In the genomic region with DNA sequence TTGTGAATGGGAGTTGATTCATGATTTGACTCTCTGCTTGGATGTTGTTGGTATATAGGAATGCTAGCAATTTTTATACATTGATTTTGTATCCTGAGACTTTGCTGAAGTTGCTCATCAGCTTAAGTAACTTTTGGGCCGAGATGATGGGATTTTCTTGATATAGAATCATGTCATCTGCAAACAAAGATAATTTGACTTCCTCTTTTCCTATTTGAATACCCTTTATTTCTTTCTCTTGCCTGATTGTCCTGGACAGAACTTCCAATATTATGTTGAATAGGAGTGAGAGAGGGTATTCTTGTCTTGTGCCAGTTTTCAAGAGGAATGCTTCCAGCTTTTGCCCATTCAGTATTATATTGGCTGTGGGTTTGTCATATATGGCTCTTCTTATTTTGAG, we compare ENCODE assay signal across 2 cellular contexts. TPM values are rescaled to one million over a fixed set of nuclear protein-coding genes. Genes with fewer than 3 reads are reported as not detected.
"Had no signal": no experiment of that assay in that cellular context is flagged by ENCODE, and none has a peak within 500 bp of the region (broad histone marks: within the 10 kb centered on the region; RNA-seq: fewer than 3 reads in every experiment).

No MANE protein-coding gene starts in this region.

RNA-seq across cellular contexts. Expression of gene C6orf52, which starts 28.8 kb away (rescaled TPM):
- total RNA-seq: HT-29, IMR-90 had no signal
